ENCODE assay signal across 1 cellular context in the genomic region with DNA sequence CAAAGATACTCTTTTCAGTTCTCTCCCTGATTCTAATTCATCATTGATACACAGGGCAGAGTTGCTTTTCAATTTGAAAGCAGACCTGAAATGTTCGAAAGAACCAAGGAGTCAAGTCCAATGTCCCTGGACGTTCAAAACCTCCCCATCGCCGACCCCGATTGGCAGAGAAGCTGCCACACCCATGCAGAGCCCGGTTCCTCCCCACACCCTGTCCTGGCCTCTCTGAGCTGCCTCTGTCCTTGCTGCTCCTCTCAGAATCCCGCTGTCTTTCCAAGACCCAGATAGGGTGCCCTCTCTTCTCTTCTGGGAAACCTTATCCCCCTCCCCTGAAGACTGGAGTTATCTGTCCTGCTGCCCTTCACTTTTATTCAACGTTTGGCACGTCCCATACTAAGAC.
TF ChIP-seq lines count a peak whose summit lies in the region.

No MANE protein-coding gene starts in this region.

TF ChIP-seq in GM23338, 12 proteins besides CTCF, POLR2A, EP300 and RAD21 (continued from another document):
- no peak for TF ChIP-seq ZNF462 (CRISPR knock-in tag; IDR thresholded peaks at IDR 0.05)
- TF ChIP-seq EZH2 (IDR thresholded peaks at IDR 0.05; ENCODE audit: low read depth, unreplicated experiment), result no peak
- TF ChIP-seq, protein P1, sequence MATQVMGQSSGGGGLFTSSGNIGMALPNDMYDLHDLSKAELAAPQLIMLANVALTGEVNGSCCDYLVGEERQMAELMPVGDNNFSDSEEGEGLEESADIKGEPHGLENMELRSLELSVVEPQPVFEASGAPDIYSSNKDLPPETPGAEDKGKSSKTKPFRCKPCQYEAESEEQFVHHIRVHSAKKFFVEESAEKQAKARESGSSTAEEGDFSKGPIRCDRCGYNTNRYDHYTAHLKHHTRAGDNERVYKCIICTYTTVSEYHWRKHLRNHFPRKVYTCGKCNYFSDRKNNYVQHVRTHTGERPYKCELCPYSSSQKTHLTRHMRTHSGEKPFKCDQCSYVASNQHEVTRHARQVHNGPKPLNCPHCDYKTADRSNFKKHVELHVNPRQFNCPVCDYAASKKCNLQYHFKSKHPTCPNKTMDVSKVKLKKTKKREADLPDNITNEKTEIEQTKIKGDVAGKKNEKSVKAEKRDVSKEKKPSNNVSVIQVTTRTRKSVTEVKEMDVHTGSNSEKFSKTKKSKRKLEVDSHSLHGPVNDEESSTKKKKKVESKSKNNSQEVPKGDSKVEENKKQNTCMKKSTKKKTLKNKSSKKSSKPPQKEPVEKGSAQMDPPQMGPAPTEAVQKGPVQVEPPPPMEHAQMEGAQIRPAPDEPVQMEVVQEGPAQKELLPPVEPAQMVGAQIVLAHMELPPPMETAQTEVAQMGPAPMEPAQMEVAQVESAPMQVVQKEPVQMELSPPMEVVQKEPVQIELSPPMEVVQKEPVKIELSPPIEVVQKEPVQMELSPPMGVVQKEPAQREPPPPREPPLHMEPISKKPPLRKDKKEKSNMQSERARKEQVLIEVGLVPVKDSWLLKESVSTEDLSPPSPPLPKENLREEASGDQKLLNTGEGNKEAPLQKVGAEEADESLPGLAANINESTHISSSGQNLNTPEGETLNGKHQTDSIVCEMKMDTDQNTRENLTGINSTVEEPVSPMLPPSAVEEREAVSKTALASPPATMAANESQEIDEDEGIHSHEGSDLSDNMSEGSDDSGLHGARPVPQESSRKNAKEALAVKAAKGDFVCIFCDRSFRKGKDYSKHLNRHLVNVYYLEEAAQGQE (IDR thresholded peaks at IDR 0.05; ENCODE audit: unreplicated experiment), result no peak
